Comparison of ENCODE assay signal across 9 cellular contexts in the genomic region with DNA sequence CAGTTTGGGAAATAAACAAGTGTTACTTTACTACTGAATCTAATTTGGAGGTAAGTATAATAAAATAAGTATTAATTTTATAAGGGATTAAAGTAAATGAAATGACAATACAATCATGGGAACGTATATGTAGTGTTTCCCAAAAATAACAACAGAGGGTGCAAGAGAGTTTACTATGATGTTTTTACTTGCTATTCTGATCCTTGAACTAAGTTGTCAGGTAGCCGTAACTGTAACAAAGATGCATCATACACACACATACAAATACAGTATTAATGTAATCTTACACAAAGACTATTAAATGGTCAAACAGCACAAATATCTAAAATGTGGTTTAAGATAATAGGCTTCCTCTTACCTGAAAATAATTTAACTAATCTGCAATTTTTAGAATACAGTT.
DNase-seq lines count a peak whose midpoint lies in the region; ATAC-seq and TF ChIP-seq lines count a peak whose summit lies in the region.
"Had no signal": no experiment of that assay in that cellular context is flagged by ENCODE, and none has a peak within 500 bp of the region (broad histone marks: within the 10 kb centered on the region; RNA-seq: fewer than 3 reads in every experiment).

No MANE protein-coding gene starts in this region.

- POLR2A ChIA-PET in Panc1 (lab: Charles Lee) = no interaction called here

- H3K27me3 ChIP-seq in Panc1 (ENCODE audit: control insufficient read depth, insufficient read depth, low read length) (no peaks in the 10 kb centered on the region), prostate gland (replicated peaks; ENCODE audit: insufficient read depth) (no peaks in the 10 kb centered on the region)

- no peaks in the 10 kb centered on the region for H3K4me1 ChIP-seq in Panc1 (ENCODE audit: control insufficient read depth, insufficient read depth, low read length)
- H3K4me1 ChIP-seq in prostate gland (replicated peaks) = no peaks in the 10 kb centered on the region

- BruUV-seq in Panc1 (replicated peaks; lab: Mats Ljungman, UMichigan) = no TSS peak

- H3K27ac ChIP-seq in Panc1 (ENCODE audit: low read length) = no peak overlapping the region
- no peak overlapping the region for H3K27ac ChIP-seq in prostate gland

- H3K9me3 ChIP-seq in Panc1 (ENCODE audit: control insufficient read depth, insufficient read depth, low read depth, low read length) (no peaks in the 10 kb centered on the region), prostate gland (no peaks in the 10 kb centered on the region)

- DNase-seq in DMS 273 (lab: John Stamatoyannopoulos, UW; ENCODE audit: unreplicated experiment) (peak; percentile 45), Panc1 (ENCODE audit: low read depth, low spot score) (peak; percentile 7), prostate gland (ENCODE audit: low spot score) (no peak), GM19240 (ENCODE audit: insufficient read length, low spot score) (no peak)
- no peak for DNase-seq in activated CD8-positive, alpha-beta memory T cell treated with anti-CD3 and anti-CD28 coated beads, Interleukin-2, amount 50 U/mL, for 4 hours
- DNase-seq: left cardiac atrium had no signal

- CTCF ChIA-PET in Panc1 (lab: Charles Lee) = no interaction called here

- ATAC-seq in HG02884 (IDR thresholded peaks at IDR 0.05; ENCODE audit: unreplicated experiment) = peak; percentile 55
- ATAC-seq in Panc1 = no peak
- ATAC-seq in esophagus mucosa = peak; percentile 53
- no peak for ATAC-seq in HG03520 (IDR thresholded peaks at IDR 0.05; ENCODE audit: unreplicated experiment)

- intact Hi-C loops in Panc1 (cut with micrococcal nuclease; ENCODE audit: unreplicated experiment) = loop anchor here (2.0 kb wide), 2 partner anchors 254 to 410 kb away; no protein-coding TSS in a partner anchor
- intact Hi-C loops in prostate gland (cut with DNase I) = loop anchor here (5.0 kb wide), 1 partner anchor 411 kb away; no protein-coding TSS in a partner anchor

- in situ Hi-C loops in Panc1 (cut with HindIII; ENCODE audit: low pct_unique_long_range_greater_than_20kb, low sequenced_read_pairs) = no loop called here

- TF ChIP-seq POLR2A in prostate gland (IDR thresholded peaks at IDR 0.05) = no peak

- H3K36me3 ChIP-seq in Panc1 (ENCODE audit: control insufficient read depth, insufficient read depth, low read length) = no peaks in the 10 kb centered on the region
- H3K36me3 ChIP-seq in prostate gland = no peaks in the 10 kb centered on the region

- H3K4me3 ChIP-seq in Panc1 (ENCODE audit: low read depth in 2 of 2, low read length in 2 of 2) = no peak overlapping the region
- no peak overlapping the region for H3K4me3 ChIP-seq in prostate gland

- WGBS in prostate gland = 11% methylated on average over 2 of the region's 2 CpGs

- TF ChIP-seq CTCF in Panc1 (IDR thresholded peaks at IDR 0.05) (peak; percentile 18; the same call in 1 of the 2 replicates), prostate gland (IDR thresholded peaks at IDR 0.05) (peak in 3 of 4 experiments; percentile 16 to 56 (median 49))

Comparison
In these comparisons a context has a peak if more than half of its experiments do, and no peak if none do; other contexts are left out.
1. DNase-seq: peak in DMS 273 (single experiment) and Panc1 (single experiment); none in prostate gland (single experiment), GM19240 (single experiment) and activated CD8-positive, alpha-beta memory T cell treated with anti-CD3 and anti-CD28 coated beads, Interleukin-2, amount 50 U/mL, for 4 hours (single experiment).
2. ATAC-seq: peak in HG02884 (single experiment) and esophagus mucosa (single experiment); none in Panc1 (single experiment) and HG03520 (single experiment).